In the genomic region with DNA sequence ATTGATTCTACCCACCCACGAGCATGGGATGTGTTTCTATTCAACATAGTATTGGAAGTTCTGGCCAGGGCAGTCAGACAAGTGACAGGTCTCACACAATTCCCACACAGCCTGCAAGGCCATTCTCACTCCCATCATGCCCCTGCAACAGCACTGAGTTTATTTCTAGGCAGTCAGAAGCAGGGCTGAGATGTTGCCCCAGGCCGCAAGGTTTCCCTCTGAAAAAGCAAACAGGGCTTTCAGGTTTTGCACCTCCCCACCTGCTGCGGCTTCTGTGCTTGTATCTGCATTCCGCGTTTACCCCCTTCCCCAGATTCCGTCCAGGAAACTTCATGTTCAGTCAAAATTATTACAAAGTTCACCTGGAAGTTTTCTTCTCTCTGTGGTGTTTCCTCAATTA, we compare ENCODE assay signal across 26 cellular contexts. TPM values are rescaled to one million over a fixed set of nuclear protein-coding genes. Genes with fewer than 3 reads are reported as not detected.
"Had no signal": no experiment of that assay in that cellular context is flagged by ENCODE, and none has a peak within 500 bp of the region (broad histone marks: within the 10 kb centered on the region; RNA-seq: fewer than 3 reads in every experiment).

No MANE protein-coding gene starts in this region.

- H3K9me3 Mint-ChIP-seq: activated CD4-positive, alpha-beta memory T cell treated with anti-CD3 and anti-CD28 coated beads for 36 hours; activated T-cell treated with anti-CD3 and anti-CD28 coated beads, Interleukin-2, amount 50 U/mL, for 4 hours had no signal

- H3K4me1 ChIP-seq: ascending aorta, body of pancreas had no signal

- H3K36me3 ChIP-seq: ascending aorta, MG63 had no signal

- H3K36me3 Mint-ChIP-seq: activated CD4-positive, alpha-beta memory T cell treated with anti-CD3 and anti-CD28 coated beads for 36 hours; activated naive CD4-positive, alpha-beta T cell treated with anti-CD3 and anti-CD28 coated beads, Interleukin-2, amount 50 U/mL, for 72 hours had no signal

- H3K27ac Mint-ChIP-seq: activated CD4-positive, alpha-beta memory T cell treated with anti-CD3 and anti-CD28 coated beads for 36 hours; activated CD4-positive, alpha-beta T cell treated with anti-CD3 and anti-CD28 coated beads, Interleukin-2, amount 10 ng/mL, durations not matched to agents 7 days and 5 days; activated naive CD4-positive, alpha-beta T cell treated with anti-CD3 and anti-CD28 coated beads, Interleukin-2, amount 50 U/mL, for 72 hours; activated naive CD8-positive, alpha-beta T cell treated with anti-CD3 and anti-CD28 coated beads, Interleukin-2, amount 50 U/mL, for 24 hours; T-helper 17 cell had no signal

- DNase-seq: activated CD4-positive, alpha-beta memory T cell treated with anti-CD3 and anti-CD28 coated beads for 36 hours; activated CD4-positive, alpha-beta T cell treated with anti-CD3 and anti-CD28 coated beads, Interleukin-2, amount 10 ng/mL, durations not matched to agents 7 days and 5 days; activated CD4-positive, CD25-positive, alpha-beta regulatory T cell; activated CD8-positive, alpha-beta memory T cell treated with anti-CD3 and anti-CD28 coated beads for 24 hours; activated effector memory CD4-positive, alpha-beta T cell treated with anti-CD3 and anti-CD28 coated beads, Interleukin-2, amount 50 U/mL, for 16 hours; activated naive CD4-positive, alpha-beta T cell treated with Interleukin-2 at 50 U/mL for 16 hours; activated naive CD8-positive, alpha-beta T cell treated with anti-CD3 and anti-CD28 coated beads, Interleukin-2, amount 50 U/mL, for 24 hours; activated T-cell treated with anti-CD3 and anti-CD28 coated beads, Interleukin-2, amount 50 U/mL, for 4 hours; amniotic stem cell; body of pancreas; central memory CD4-positive, alpha-beta T cell; MG63; MV-4-11; NCI-H1105; NCI-H1436; NCI-H1694 treated with DMSO at 0.1 percent for 48 hours; NCI-H2081; NCI-H446; NCI-H524; SHP77 treated with DMSO at 0.1 percent for 48 hours; T-helper 17 cell; T-helper 9 cell had no signal

- H3K4me3 Mint-ChIP-seq: activated CD4-positive, alpha-beta memory T cell treated with anti-CD3 and anti-CD28 coated beads for 36 hours; activated CD4-positive, alpha-beta T cell treated with anti-CD3 and anti-CD28 coated beads, Interleukin-2, amount 10 ng/mL, durations not matched to agents 7 days and 5 days; activated naive CD8-positive, alpha-beta T cell treated with anti-CD3 and anti-CD28 coated beads, Interleukin-2, amount 50 U/mL, for 24 hours; activated T-cell treated with anti-CD3 and anti-CD28 coated beads, Interleukin-2, amount 50 U/mL, for 4 hours; T-helper 17 cell had no signal

- H3K27ac ChIP-seq: ascending aorta, body of pancreas had no signal

- H3K27me3 ChIP-seq: ascending aorta, body of pancreas, MG63 had no signal

- H3K9me3 ChIP-seq: ascending aorta, body of pancreas, MG63 had no signal

- H3K4me3 ChIP-seq: ascending aorta, body of pancreas, MG63 had no signal

- ATAC-seq: activated naive CD4-positive, alpha-beta T cell treated with anti-CD3 and anti-CD28 coated beads, Interleukin-2, amount 50 U/mL, for 72 hours; activated naive CD8-positive, alpha-beta T cell treated with anti-CD3 and anti-CD28 coated beads, Interleukin-2, amount 50 U/mL, for 24 hours; activated T-cell treated with anti-CD3 and anti-CD28 coated beads, Interleukin-2, amount 50 U/mL, for 4 hours; body of pancreas; T-helper 17 cell had no signal

RNA-seq across cellular contexts. Expression of a gene that starts 9.4 kb away (rescaled TPM):
- total RNA-seq: activated CD4-positive, alpha-beta memory T cell treated with anti-CD3 and anti-CD28 coated beads for 36 hours; activated CD4-positive, alpha-beta T cell treated with anti-CD3 and anti-CD28 coated beads, Interleukin-2, amount 10 ng/mL, durations not matched to agents 7 days and 5 days; activated naive CD4-positive, alpha-beta T cell treated with anti-CD3 and anti-CD28 coated beads, Interleukin-2, amount 50 U/mL, for 72 hours; activated T-cell treated with anti-CD3 and anti-CD28 coated beads, Interleukin-2, amount 50 U/mL, for 4 hours; bronchial epithelial cell; chondrocyte; T-helper 17 cell had no signal
